Comparison of ENCODE assay signal across 15 cellular contexts in genomic region chr19:31269425-31270127, GRCh38.
"Had no signal": no experiment of that assay in that cellular context is flagged by ENCODE, and none has a peak within 500 bp of the region (broad histone marks: within the 10 kb centered on the region; RNA-seq: fewer than 3 reads in every experiment).

No MANE protein-coding gene starts in this region.

- H3K4me1 Mint-ChIP-seq: activated CD4-positive, alpha-beta memory T cell treated with anti-CD3 and anti-CD28 coated beads, Interleukin-2, amount 10 ng/mL, durations not matched to agents 7 days and 5 days had no signal

- ATAC-seq: activated T-cell treated with anti-CD3 and anti-CD28 coated beads, Interleukin-2, amount 50 U/mL, for 72 hours; body of pancreas; left lobe of liver; mucosa of descending colon had no signal

- H3K4me3 ChIP-seq: body of pancreas, mucosa of descending colon had no signal

- H3K9me3 ChIP-seq: body of pancreas, mucosa of descending colon had no signal

- H3K27me3 Mint-ChIP-seq: activated CD4-positive, alpha-beta memory T cell treated with anti-CD3 and anti-CD28 coated beads, Interleukin-2, amount 10 ng/mL, durations not matched to agents 7 days and 5 days had no signal

- H3K4me3 Mint-ChIP-seq: activated CD4-positive, alpha-beta memory T cell treated with anti-CD3 and anti-CD28 coated beads, Interleukin-2, amount 10 ng/mL, durations not matched to agents 7 days and 5 days; activated T-cell treated with anti-CD3 and anti-CD28 coated beads, Interleukin-2, amount 50 U/mL, for 72 hours had no signal

- H3K4me1 ChIP-seq: body of pancreas had no signal

- H3K27me3 ChIP-seq: body of pancreas had no signal

- DNase-seq: activated CD4-positive, alpha-beta memory T cell treated with anti-CD3 and anti-CD28 coated beads, Interleukin-2, amount 10 ng/mL, durations not matched to agents 7 days and 5 days; activated CD8-positive, alpha-beta memory T cell treated with anti-CD3 and anti-CD28 coated beads, Interleukin-2, amount 50 U/mL, for 4 hours; activated naive CD4-positive, alpha-beta T cell treated with Interleukin-2 at 50 U/mL for 16 hours; activated T-cell treated with anti-CD3 and anti-CD28 coated beads, Interleukin-2, amount 50 U/mL, for 72 hours; body of pancreas; cerebellar nuclear complex; dermis blood vessel endothelial cell; erythroblast; glutamatergic neuron; mammary epithelial cell; small intestine; T-helper 9 cell had no signal

- H3K9me3 Mint-ChIP-seq: activated CD4-positive, alpha-beta memory T cell treated with anti-CD3 and anti-CD28 coated beads, Interleukin-2, amount 10 ng/mL, durations not matched to agents 7 days and 5 days; activated T-cell treated with anti-CD3 and anti-CD28 coated beads, Interleukin-2, amount 50 U/mL, for 72 hours had no signal

- FAIRE-seq: small intestine had no signal

- H3K27ac ChIP-seq: body of pancreas, VCaP had no signal

- H3K27ac Mint-ChIP-seq: activated CD4-positive, alpha-beta memory T cell treated with anti-CD3 and anti-CD28 coated beads, Interleukin-2, amount 10 ng/mL, durations not matched to agents 7 days and 5 days; activated T-cell treated with anti-CD3 and anti-CD28 coated beads, Interleukin-2, amount 50 U/mL, for 72 hours had no signal
